9 cellular contexts compared by ENCODE assay signal in the genomic region with DNA sequence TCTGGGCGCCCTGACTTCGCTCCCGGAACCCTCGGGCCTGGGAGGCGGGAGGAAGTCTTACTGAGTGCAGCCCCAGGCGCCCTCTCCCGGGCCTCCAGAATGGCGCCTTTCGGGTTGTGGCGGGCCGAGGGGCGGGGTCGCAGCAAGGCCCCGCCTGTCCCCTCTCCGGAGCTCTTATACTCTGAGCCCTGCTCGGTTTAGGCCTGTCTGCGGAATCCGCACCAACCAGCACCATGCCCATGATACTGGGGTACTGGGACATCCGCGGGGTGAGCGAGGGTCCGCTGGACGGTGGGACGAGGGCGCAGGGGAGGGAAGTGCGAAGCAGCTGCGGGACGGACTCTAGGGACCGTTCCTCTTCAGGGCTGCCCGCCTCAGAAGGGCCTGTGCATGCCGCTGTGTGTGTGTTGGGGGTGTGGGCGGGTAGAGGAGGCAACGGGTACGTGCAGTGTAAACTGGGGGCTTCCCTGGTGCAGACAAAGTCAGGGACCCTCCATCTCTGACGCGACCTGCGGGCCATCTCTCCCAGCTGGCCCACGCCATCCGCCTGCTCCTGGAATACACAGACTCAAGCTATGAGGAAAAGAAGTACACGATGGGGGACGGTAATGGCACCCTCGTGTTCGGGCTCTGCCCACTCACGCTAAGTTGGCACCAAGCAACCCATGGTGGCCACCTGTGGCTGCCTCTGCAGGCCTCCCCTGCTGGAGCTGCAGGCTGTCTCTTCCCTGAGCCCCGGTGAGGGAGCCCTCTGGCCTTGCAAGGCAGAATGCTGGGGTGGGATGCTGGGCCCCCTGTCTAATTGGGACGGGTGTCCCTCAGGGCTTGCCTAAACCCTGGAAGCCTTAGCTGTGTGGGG. TPM values are rescaled to one million over a fixed set of nuclear protein-coding genes. Genes with fewer than 3 reads are reported as not detected.
A peak's percentile ranks its signal among the peaks of the same experiment; 100 is the strongest.
DNase-seq lines count a peak whose midpoint lies in the region; ATAC-seq and TF ChIP-seq lines count a peak whose summit lies in the region.
"Had no signal": no experiment of that assay in that cellular context is flagged by ENCODE, and none has a peak within 500 bp of the region (broad histone marks: within the 10 kb centered on the region; RNA-seq: fewer than 3 reads in every experiment).

Gene GSTM1, plus strand, starts transcription at position 177 of the 859 bp plus-strand sequence. Its CDS starts 57 bp downstream, at position 234.

- ATAC-seq in GM21381 (IDR thresholded peaks at IDR 0.05; ENCODE audit: unreplicated experiment) = peak; percentile 93
- ATAC-seq in effector memory CD8-positive, alpha-beta T cell (replicated peaks) = no peak

- H3K4me1 Mint-ChIP-seq in progenitor cell of endocrine pancreas (ENCODE audit: low read depth) = no peaks in the 10 kb centered on the region
- no peaks in the 10 kb centered on the region for H3K4me1 Mint-ChIP-seq in effector memory CD8-positive, alpha-beta T cell (ENCODE audit: low read depth in 2 of 2)

- H3K36me3 Mint-ChIP-seq in progenitor cell of endocrine pancreas (ENCODE audit: insufficient read depth) = no peaks in the 10 kb centered on the region
- no peaks in the 10 kb centered on the region for H3K36me3 Mint-ChIP-seq in effector memory CD8-positive, alpha-beta T cell (ENCODE audit: insufficient read depth)

- no peaks in the 10 kb centered on the region for H3K9me3 ChIP-seq in effector memory CD4-positive, alpha-beta T cell (ENCODE audit: control insufficient read depth, low read length)

- no peaks in the 10 kb centered on the region for H3K27me3 Mint-ChIP-seq in progenitor cell of endocrine pancreas
- no peaks in the 10 kb centered on the region for H3K27me3 Mint-ChIP-seq in effector memory CD8-positive, alpha-beta T cell

- peak; percentile 37 for TF ChIP-seq CTCF in progenitor cell of endocrine pancreas (IDR thresholded peaks at IDR 0.05; ENCODE audit: unreplicated experiment)

- H3K27ac ChIP-seq in effector memory CD4-positive, alpha-beta T cell (ENCODE audit: insufficient read depth, low read length, poor library complexity, severe bottlenecking) = no peak within 1 kb of the TSS

- DNase-seq in GDM1 (lab: John Stamatoyannopoulos, UW) = peak; percentile 69
- DNase-seq in NCI-H2227 (lab: John Stamatoyannopoulos, UW; ENCODE audit: unreplicated experiment) = peak; percentile 90
- DNase-seq in effector memory CD4-positive, alpha-beta T cell = peak in 1 of 3 donors; percentile 58
- DNase-seq in progenitor cell of endocrine pancreas (ENCODE audit: low spot score, unreplicated experiment) = peak; percentile 43
- no peak for DNase-seq in DMS153 treated with DMSO at 0.1 percent for 48 hours (lab: John Stamatoyannopoulos, UW; ENCODE audit: unreplicated experiment)
- no peak for DNase-seq in germinal center (ENCODE audit: low spot score)
- no peak for DNase-seq in effector memory CD8-positive, alpha-beta T cell
- DNase-seq: IMR-90 had no signal

- H3K4me1 ChIP-seq in effector memory CD4-positive, alpha-beta T cell (ENCODE audit: control insufficient read depth, insufficient read depth, low read length, poor library complexity, severe bottlenecking) = no peaks in the 10 kb centered on the region

- no peaks in the 10 kb centered on the region for H3K9me3 Mint-ChIP-seq in progenitor cell of endocrine pancreas (ENCODE audit: low read depth)
- H3K9me3 Mint-ChIP-seq in effector memory CD8-positive, alpha-beta T cell = no peaks in the 10 kb centered on the region

- H3K4me3 Mint-ChIP-seq in progenitor cell of endocrine pancreas (ENCODE audit: low read depth) = peak within 1 kb of the TSS; percentile 74
- no peak within 1 kb of the TSS for H3K4me3 Mint-ChIP-seq in effector memory CD8-positive, alpha-beta T cell

- H3K27me3 ChIP-seq in effector memory CD4-positive, alpha-beta T cell (replicated peaks; ENCODE audit: control insufficient read depth, insufficient read depth, low read length, poor library complexity, severe bottlenecking) = no peaks in the 10 kb centered on the region

- peak within 1 kb of the TSS; percentile 35 for H3K4me3 ChIP-seq in effector memory CD4-positive, alpha-beta T cell (ENCODE audit: insufficient read depth, low read depth, low read length, poor library complexity, severe bottlenecking)

- peak within 1 kb of the TSS; percentile 95 for H3K27ac Mint-ChIP-seq in progenitor cell of endocrine pancreas
- no peak within 1 kb of the TSS for H3K27ac Mint-ChIP-seq in effector memory CD8-positive, alpha-beta T cell

- H3K36me3 ChIP-seq in effector memory CD4-positive, alpha-beta T cell (ENCODE audit: control insufficient read depth, insufficient read depth, low read length) = no peaks in the 10 kb centered on the region

RNA-seq across cellular contexts. Expression of gene GSTM1, which starts in this region (rescaled TPM):
- 39.0 and 39.1 TPM in 2 replicates for total RNA-seq in progenitor cell of endocrine pancreas
- total RNA-seq: IMR-90 had no signal

Comparison
In these comparisons a context has a peak if more than half of its experiments do, and no peak if none do; other contexts are left out.
1. DNase-seq: peak in GDM1 (single experiment), NCI-H2227 (single experiment) and progenitor cell of endocrine pancreas (single experiment); none in DMS153 treated with DMSO at 0.1 percent for 48 hours (single experiment), germinal center (single experiment) and effector memory CD8-positive, alpha-beta T cell (0 of 3).